ENCODE assay signal across 8 cellular contexts in genomic region chr5:32311404-32312193, GRCh38. TPM values are rescaled to one million over a fixed set of nuclear protein-coding genes. Genes with fewer than 3 reads are reported as not detected.
DNase-seq lines count a peak whose midpoint lies in the region; ATAC-seq lines count a peak whose summit lies in the region.

No MANE protein-coding gene starts in this region.

- H3K9me3 Mint-ChIP-seq in activated T-cell treated with anti-CD3 and anti-CD28 coated beads, Interleukin-2, amount 50 U/mL, for 24 hours: no peaks in the 10 kb centered on the region
- H3K9me3 Mint-ChIP-seq in activated T-helper 1 cell treated with anti-CD3 and anti-CD28 coated beads, Interleukin-12 subunit alpha, Interleukin-12 subunit beta, Interleukin-2, Interleukin-4 antibody, amounts not matched to agents 30 ng/mL and 10 ng/mL and 1 ng/mL, durations not matched to agents 14 hours and 24 hours and 36 hours: no peaks in the 10 kb centered on the region
- no peaks in the 10 kb centered on the region for H3K9me3 Mint-ChIP-seq in stimulated activated naive CD8-positive, alpha-beta T cell treated with anti-CD3 and anti-CD28 coated beads, Interleukin-15, amount 100 ng/mL, for 72 hours

- H3K4me1 Mint-ChIP-seq in activated T-cell treated with anti-CD3 and anti-CD28 coated beads, Interleukin-2, amount 50 U/mL, for 24 hours (ENCODE audit: low read depth): peaks cover 41% of the 10 kb centered on the region
- H3K4me1 Mint-ChIP-seq in activated T-helper 1 cell treated with anti-CD3 and anti-CD28 coated beads, Interleukin-12 subunit alpha, Interleukin-12 subunit beta, Interleukin-2, Interleukin-4 antibody, amounts not matched to agents 30 ng/mL and 10 ng/mL and 1 ng/mL, durations not matched to agents 14 hours and 24 hours and 36 hours (ENCODE audit: low read depth): peaks cover 38% of the 10 kb centered on the region
- peaks cover 41% of the 10 kb centered on the region for H3K4me1 Mint-ChIP-seq in stimulated activated naive CD8-positive, alpha-beta T cell treated with anti-CD3 and anti-CD28 coated beads, Interleukin-15, amount 100 ng/mL, for 72 hours

- H3K36me3 Mint-ChIP-seq in activated T-cell treated with anti-CD3 and anti-CD28 coated beads, Interleukin-2, amount 50 U/mL, for 24 hours (ENCODE audit: low read depth): peaks cover 36% of the 10 kb centered on the region
- peaks cover 28% of the 10 kb centered on the region for H3K36me3 Mint-ChIP-seq in activated T-helper 1 cell treated with anti-CD3 and anti-CD28 coated beads, Interleukin-12 subunit alpha, Interleukin-12 subunit beta, Interleukin-2, Interleukin-4 antibody, amounts not matched to agents 30 ng/mL and 10 ng/mL and 1 ng/mL, durations not matched to agents 14 hours and 24 hours and 36 hours (ENCODE audit: low read depth)

- H3K27me3 ChIP-seq in iPS-18a (ENCODE audit: control insufficient read depth, insufficient read depth, low read length): no peaks in the 10 kb centered on the region

- ATAC-seq in stimulated activated naive CD8-positive, alpha-beta T cell treated with anti-CD3 and anti-CD28 coated beads, Interleukin-15, amount 100 ng/mL, for 72 hours: no peak
- ATAC-seq in HG03571 (IDR thresholded peaks at IDR 0.05; ENCODE audit: unreplicated experiment) (no peak), HG03342 (IDR thresholded peaks at IDR 0.05; ENCODE audit: unreplicated experiment) (no peak)

- peak overlapping the region; percentile 84 for H3K4me3 Mint-ChIP-seq in activated T-cell treated with anti-CD3 and anti-CD28 coated beads, Interleukin-2, amount 50 U/mL, for 24 hours
- peak overlapping the region; percentile 96 for H3K4me3 Mint-ChIP-seq in activated T-helper 1 cell treated with anti-CD3 and anti-CD28 coated beads, Interleukin-12 subunit alpha, Interleukin-12 subunit beta, Interleukin-2, Interleukin-4 antibody, amounts not matched to agents 30 ng/mL and 10 ng/mL and 1 ng/mL, durations not matched to agents 14 hours and 24 hours and 36 hours
- peak overlapping the region; percentile 87 to 88 for H3K4me3 Mint-ChIP-seq in stimulated activated naive CD8-positive, alpha-beta T cell treated with anti-CD3 and anti-CD28 coated beads, Interleukin-15, amount 100 ng/mL, for 72 hours

- intact Hi-C loops in activated T-helper 1 cell treated with anti-CD3 and anti-CD28 coated beads, Interleukin-12 subunit alpha, Interleukin-12 subunit beta, Interleukin-2, Interleukin-4 antibody, amounts not matched to agents 30 ng/mL and 10 ng/mL and 1 ng/mL, durations not matched to agents 14 hours and 24 hours and 36 hours (cut with micrococcal nuclease): loop anchor here (1.0 to 5.0 kb wide), 7 partner anchors 17 to 1129 kb away; partner anchors contain the start of genes C5orf22, DROSHA, GOLPH3 and TARS1

- peaks cover 10% of the 10 kb centered on the region for H3K4me1 ChIP-seq in iPS-18a (ENCODE audit: control insufficient read depth, low read depth, low read length)

- peak overlapping the region; percentile 82 for H3K4me3 ChIP-seq in iPS-18a (ENCODE audit: low read length)

- H3K27me3 Mint-ChIP-seq in activated T-cell treated with anti-CD3 and anti-CD28 coated beads, Interleukin-2, amount 50 U/mL, for 24 hours: no peaks in the 10 kb centered on the region
- H3K27me3 Mint-ChIP-seq in activated T-helper 1 cell treated with anti-CD3 and anti-CD28 coated beads, Interleukin-12 subunit alpha, Interleukin-12 subunit beta, Interleukin-2, Interleukin-4 antibody, amounts not matched to agents 30 ng/mL and 10 ng/mL and 1 ng/mL, durations not matched to agents 14 hours and 24 hours and 36 hours (ENCODE audit: insufficient read depth): no peaks in the 10 kb centered on the region
- no peaks in the 10 kb centered on the region for H3K27me3 Mint-ChIP-seq in stimulated activated naive CD8-positive, alpha-beta T cell treated with anti-CD3 and anti-CD28 coated beads, Interleukin-15, amount 100 ng/mL, for 72 hours

- no peak for DNase-seq in activated T-cell treated with anti-CD3 and anti-CD28 coated beads, Interleukin-2, amount 50 U/mL, for 24 hours
- DNase-seq in activated T-cell treated with anti-CD3 and anti-CD28 coated beads, Interleukin-2, amount 50 U/mL, for 1 hour: no peak
- no peak for DNase-seq in activated T-helper 1 cell treated with anti-CD3 and anti-CD28 coated beads, Interleukin-12 subunit alpha, Interleukin-12 subunit beta, Interleukin-2, Interleukin-4 antibody, amounts not matched to agents 30 ng/mL and 10 ng/mL and 1 ng/mL, durations not matched to agents 14 hours and 24 hours and 36 hours (ENCODE audit: low spot score)
- DNase-seq in stimulated activated naive CD8-positive, alpha-beta T cell treated with anti-CD3 and anti-CD28 coated beads, Interleukin-15, amount 100 ng/mL, for 72 hours: no peak
- no peak for DNase-seq in NCI-H774 (lab: John Stamatoyannopoulos, UW)

- no peaks in the 10 kb centered on the region for H3K36me3 ChIP-seq in iPS-18a (ENCODE audit: control insufficient read depth, low read depth, low read length)

- H3K9ac ChIP-seq in iPS-18a (ENCODE audit: low read length): peak overlapping the region; percentile 77

- peak overlapping the region; percentile 73 for H3K27ac Mint-ChIP-seq in activated T-cell treated with anti-CD3 and anti-CD28 coated beads, Interleukin-2, amount 50 U/mL, for 24 hours
- H3K27ac Mint-ChIP-seq in activated T-helper 1 cell treated with anti-CD3 and anti-CD28 coated beads, Interleukin-12 subunit alpha, Interleukin-12 subunit beta, Interleukin-2, Interleukin-4 antibody, amounts not matched to agents 30 ng/mL and 10 ng/mL and 1 ng/mL, durations not matched to agents 14 hours and 24 hours and 36 hours: peak overlapping the region; percentile 95
- peak overlapping the region; percentile 86 to 92 for H3K27ac Mint-ChIP-seq in stimulated activated naive CD8-positive, alpha-beta T cell treated with anti-CD3 and anti-CD28 coated beads, Interleukin-15, amount 100 ng/mL, for 72 hours

- no peak overlapping the region for H3K27ac ChIP-seq in iPS-18a (ENCODE audit: low read length)

- no peaks in the 10 kb centered on the region for H3K9me3 ChIP-seq in iPS-18a (ENCODE audit: control insufficient read depth, low read depth, low read length)

RNA-seq across cellular contexts. Expression of gene MTMR12, which starts 1.1 kb away (rescaled TPM):
- total RNA-seq in activated T-helper 1 cell treated with anti-CD3 and anti-CD28 coated beads, Interleukin-12 subunit alpha, Interleukin-12 subunit beta, Interleukin-2, Interleukin-4 antibody, amounts not matched to agents 30 ng/mL and 10 ng/mL and 1 ng/mL, durations not matched to agents 14 hours and 24 hours and 36 hours: 26.2 and 29.9 TPM in 2 replicates
